30 cellular contexts compared by ENCODE assay signal in genomic region chr16:26818393-26818792, GRCh38.
"Had no signal": no experiment of that assay in that cellular context is flagged by ENCODE, and none has a peak within 500 bp of the region (broad histone marks: within the 10 kb centered on the region; RNA-seq: fewer than 3 reads in every experiment).

No MANE protein-coding gene starts in this region.

- ATAC-seq: naive thymus-derived CD4-positive, alpha-beta T cell; natural killer cell; psoas muscle; right cardiac atrium; sciatic nerve; stimulated activated memory B cell treated with anti-CD40 and anti-IgM and Interleukin-4, amounts not matched to agents 10 μg/mL and 1 μg/mL and 100 μg/mL, for 72 hours; stimulated activated naive CD8-positive, alpha-beta T cell treated with anti-CD3 and anti-CD28 coated beads, Interleukin-15, amount 100 ng/mL, for 72 hours; stimulated activated naive CD8-positive, alpha-beta T cell treated with anti-CD3 and anti-CD28 coated beads, Interleukin-15, Interleukin-2, amounts not matched to agents 100 U/mL and 50 U/mL, for 24 hours had no signal

- H3K9me3 Mint-ChIP-seq: natural killer cell; nephron; neural progenitor cell; stimulated activated memory B cell treated with anti-CD40 and anti-IgM and Interleukin-4, amounts not matched to agents 10 μg/mL and 1 μg/mL and 100 μg/mL, for 72 hours; stimulated activated naive CD8-positive, alpha-beta T cell treated with anti-CD3 and anti-CD28 coated beads, Interleukin-15, amount 100 ng/mL, for 72 hours had no signal

- H3K27ac Mint-ChIP-seq: natural killer cell; nephron; neural progenitor cell; progenitor cell of endocrine pancreas; stimulated activated memory B cell treated with anti-CD40 and anti-IgM and Interleukin-4, amounts not matched to agents 10 μg/mL and 1 μg/mL and 100 μg/mL, for 72 hours had no signal

- H3K36me3 Mint-ChIP-seq: naive thymus-derived CD4-positive, alpha-beta T cell; natural killer cell; neural progenitor cell; stimulated activated memory B cell treated with anti-CD40 and anti-IgM and Interleukin-4, amounts not matched to agents 10 μg/mL and 1 μg/mL and 100 μg/mL, for 72 hours had no signal

- DNase-seq: naive thymus-derived CD4-positive, alpha-beta T cell; natural killer cell; occipital lobe; ovary; posterior cingulate gyrus; psoas muscle; right cardiac atrium; spleen; stimulated activated CD4-positive, alpha-beta T cell treated with anti-CD3 and anti-CD28 coated beads, Interleukin-12 subunit alpha, Interleukin-12 subunit beta, amount 100 ng/mL, for 4 hours; stimulated activated CD4-positive, alpha-beta T cell treated with anti-CD3 and anti-CD28 coated beads, Interleukin-1b, Interleukin-23, amount 100 ng/mL, for 48 hours; stimulated activated CD4-positive, alpha-beta T cell treated with anti-CD3 and anti-CD28 coated beads, Interleukin-4, amount 100 ng/mL, for 1 hour; stimulated activated CD4-positive, alpha-beta T cell treated with anti-CD3 and anti-CD28 coated beads, Interleukin-4, amount 100 ng/mL, for 4 hours; stimulated activated CD8-positive, alpha-beta memory T cell treated with anti-CD3 and anti-CD28 coated beads, Interleukin-4, amount 100 ng/mL, for 48 hours; stimulated activated naive CD4-positive, alpha-beta T cell; stimulated activated naive CD8-positive, alpha-beta T cell treated with anti-CD3 and anti-CD28 coated beads, Interleukin-15, amount 100 ng/mL, for 72 hours; stimulated activated naive CD8-positive, alpha-beta T cell treated with anti-CD3 and anti-CD28 coated beads, Interleukin-15, Interleukin-2, amounts not matched to agents 100 U/mL and 50 U/mL, for 24 hours; substantia nigra; testis; tibial artery; transverse colon; upper lobe of left lung had no signal

- H3K27ac ChIP-seq: neural progenitor cell, ovary, parathyroid adenoma, psoas muscle, skin epidermis, spleen, suprapubic skin, testis, tibial artery, transverse colon, upper lobe of left lung, vagina had no signal

- H3K4me3 Mint-ChIP-seq: naive thymus-derived CD4-positive, alpha-beta T cell; natural killer cell; nephron; neural progenitor cell; stimulated activated memory B cell treated with anti-CD40 and anti-IgM and Interleukin-4, amounts not matched to agents 10 μg/mL and 1 μg/mL and 100 μg/mL, for 72 hours; stimulated activated naive CD8-positive, alpha-beta T cell treated with anti-CD3 and anti-CD28 coated beads, Interleukin-15, amount 100 ng/mL, for 72 hours had no signal

- H3K4me1 Mint-ChIP-seq: natural killer cell; nephron; stimulated activated memory B cell treated with anti-CD40 and anti-IgM and Interleukin-4, amounts not matched to agents 10 μg/mL and 1 μg/mL and 100 μg/mL, for 72 hours; stimulated activated naive CD8-positive, alpha-beta T cell treated with anti-CD3 and anti-CD28 coated beads, Interleukin-15, amount 100 ng/mL, for 72 hours had no signal

- H3K36me3 ChIP-seq: neural progenitor cell, ovary, spleen, suprapubic skin, tibial artery, transverse colon, upper lobe of left lung, vagina had no signal

- H3K9me3 ChIP-seq: ovary, psoas muscle, spleen, suprapubic skin, testis, tibial artery, transverse colon, upper lobe of left lung, vagina had no signal
